ENCODE assay signal across 9 cellular contexts in genomic region chr7:92754756-92755581, GRCh38.
DNase-seq lines count a peak whose midpoint lies in the region; ATAC-seq and TF ChIP-seq lines count a peak whose summit lies in the region.
"Had no signal": no experiment of that assay in that cellular context is flagged by ENCODE, and none has a peak within 500 bp of the region (broad histone marks: within the 10 kb centered on the region; RNA-seq: fewer than 3 reads in every experiment).

No MANE protein-coding gene starts in this region.

- H3K9me2 ChIP-seq in SK-N-SH, result no peaks in the 10 kb centered on the region

- H3K27me3 ChIP-seq in SK-N-SH (ENCODE audit: insufficient read depth), result no peaks in the 10 kb centered on the region
- no peaks in the 10 kb centered on the region for H3K27me3 ChIP-seq in ovary

- no peak overlapping the region for H3K9ac ChIP-seq in SK-N-SH

- 0 out of 2 replicates have a peak, but pooled peaks have one; percentile 1 for TF ChIP-seq RAD21 in SK-N-SH (IDR thresholded peaks at IDR 0.05; ENCODE audit: low read length)

- H3K27ac ChIP-seq in HEK293 (ENCODE audit: extremely low read depth, low read depth, low read length) (no peak overlapping the region), SK-N-SH (ENCODE audit: low read depth in 2 of 2, low read length in 1 of 2) (peak overlapping the region; percentile 80 to 98), ovary (no peak overlapping the region), coronary artery (no peak overlapping the region)

- H3K79me2 ChIP-seq in SK-N-SH (ENCODE audit: insufficient read depth), result peaks cover 88% of the 10 kb centered on the region

- ATAC-seq in GM21390 (IDR thresholded peaks at IDR 0.05; ENCODE audit: unreplicated experiment), result no peak

- peaks cover 41% of the 10 kb centered on the region for H3F3A ChIP-seq in SK-N-SH (replicated peaks; ENCODE audit: insufficient read depth)

- H3K4me3 ChIP-seq in HEK293 (ENCODE audit: low read depth, low read length) (no peak overlapping the region), SK-N-SH (ENCODE audit: low read depth in 2 of 2, low read length in 1 of 2) (no peak overlapping the region), ovary (no peak overlapping the region), coronary artery (no peak overlapping the region)

- no peak for TF ChIP-seq CTCF in HEK293 (tag by site-specific recombination; IDR thresholded peaks at IDR 0.05)
- TF ChIP-seq CTCF in SK-N-SH (IDR thresholded peaks at IDR 0.05), result no peak
- TF ChIP-seq CTCF in ovary (IDR thresholded peaks at IDR 0.05), result no peak
- TF ChIP-seq CTCF in coronary artery (IDR thresholded peaks at IDR 0.05), result no peak

- no peaks in the 10 kb centered on the region for H3K9me3 ChIP-seq in HEK293 (ENCODE audit: control insufficient read depth, insufficient read depth, low read depth, low read length)
- H3K9me3 ChIP-seq in SK-N-SH, result no peaks in the 10 kb centered on the region
- no peaks in the 10 kb centered on the region for H3K9me3 ChIP-seq in ovary

- H4K20me1 ChIP-seq in SK-N-SH (ENCODE audit: insufficient read depth), result no peaks in the 10 kb centered on the region

- DNase-seq in Ammon's horn (ENCODE audit: low spot score) (peak; percentile 84), SK-N-SH (peak; percentile 45), islet precursor cell (peak; percentile 70), ovary (no peak), coronary artery (ENCODE audit: low spot score) (no peak)
- DNase-seq in stimulated activated CD4-positive, alpha-beta T cell treated with anti-CD3 and anti-CD28 coated beads, Interleukin-4, amount 100 ng/mL, for 24 hours, result no peak
- DNase-seq: activated effector memory CD4-positive, alpha-beta T cell treated with anti-CD3 and anti-CD28 coated beads, Interleukin-2, amount 50 U/mL, for 16 hours had no signal

- H3K4me1 ChIP-seq in HEK293 (ENCODE audit: control insufficient read depth, insufficient read depth, low read length) (peaks cover 13% of the 10 kb centered on the region), SK-N-SH (ENCODE audit: control insufficient read depth in 1 of 2, insufficient read depth in 2 of 2, low read depth in 1 of 2, low read length in 1 of 2) (peaks cover 31 to 34% of the 10 kb centered on the region in 2 experiments), ovary (ENCODE audit: insufficient read depth) (no peaks in the 10 kb centered on the region)

- 70% methylated on average over 11 of the region's 11 CpGs for whole genome bisulfite sequencing in SK-N-SH (ENCODE audit: low lambda C conversion rate)
- 78 to 87% (median 83%) methylated on average over 11 of the region's 11 CpGs for WGBS in ovary, 3 donors

- TF ChIP-seq POLR2A in ovary (IDR thresholded peaks at IDR 0.05), result no peak

- H3K36me3 ChIP-seq in HEK293 (ENCODE audit: control insufficient read depth in 2 of 2, insufficient read depth in 1 of 2, low read length in 2 of 2) (no peaks in the 10 kb centered on the region), SK-N-SH (replicated peaks in 1 of 2; ENCODE audit: control insufficient read depth in 1 of 2, insufficient read depth in 2 of 2, low read length in 1 of 2) (peaks cover 16 to 51% of the 10 kb centered on the region in 2 experiments), ovary (no peaks in the 10 kb centered on the region)

- CTCF ChIA-PET in HEK293 (lab: Yijun Ruan, JAX) (interaction anchor here (0.6 to 1.4 kb wide), 3 partner anchors 14 to 137 kb away, joined by 3 to 4 read pairs (median 3); no protein-coding TSS in a partner anchor), SK-N-SH (lab: Yijun Ruan, JAX) (interaction anchor here (0.6 to 2.5 kb wide), 12 partner anchors 10 to 1786 kb away, joined by 3 to 15 read pairs (median 4); no protein-coding TSS in a partner anchor)

- intact Hi-C loops in ovary (cut with DNase I), result no loop called here

- no peak overlapping the region for H2AFZ ChIP-seq in SK-N-SH (ENCODE audit: low read depth)

- H3K4me2 ChIP-seq in SK-N-SH, result no peak overlapping the region

- TF ChIP-seq EP300 in SK-N-SH (IDR thresholded peaks at IDR 0.05; ENCODE audit: borderline replicate concordance in 1 of 2, low read depth in 1 of 2, low read length in 1 of 2), result peak in 1 of 2 experiments; percentile 82; a peak in 2 of 4 replicates
- TF ChIP-seq EP300 in ovary (IDR thresholded peaks at IDR 0.05), result no peak

- POLR2A ChIA-PET in HEK293 (lab: Yijun Ruan, JAX) (no interaction called here), SK-N-SH (lab: Yijun Ruan, JAX) (no interaction called here)

TF ChIP-seq in HEK293, 187 proteins besides CTCF, POLR2A, EP300 and RAD21:
- no peak for TF ChIP-seq ZNF555 (tag by site-specific recombination; conservative IDR thresholded peaks at IDR 0.05)
- TF ChIP-seq TCF7L2 (IDR thresholded peaks at IDR 0.05; ENCODE audit: borderline replicate concordance, low read depth, low read length), result peak; percentile 50; the same call in 1 of the 2 replicates
- no peak for TF ChIP-seq ZSCAN23 (tag by site-specific recombination; IDR thresholded peaks at IDR 0.05)

TF ChIP-seq in SK-N-SH, 30 proteins besides CTCF, POLR2A, EP300 and RAD21:
- peak; percentile 78 for TF ChIP-seq GATA2 (CRISPR knock-in tag; IDR thresholded peaks at IDR 0.05)
- TF ChIP-seq SIN3A (IDR thresholded peaks at IDR 0.05; ENCODE audit: borderline replicate concordance, low read depth, low read length), result 0 out of 2 replicates have a peak, but pooled peaks have one; percentile 18
- TF ChIP-seq USF2 (IDR thresholded peaks at IDR 0.05; ENCODE audit: borderline replicate concordance, low read depth, low read length), result no peak
- TF ChIP-seq MXI1 (IDR thresholded peaks at IDR 0.05; ENCODE audit: low read depth, low read length), result 0 out of 2 replicates have a peak, but pooled peaks have one; percentile 48

Comparison
In these comparisons a context has a peak if more than half of its experiments do, and no peak if none do; other contexts are left out.
1. DNase-seq: peak in Ammon's horn (single experiment), SK-N-SH (single experiment) and islet precursor cell (single experiment); none in ovary (0 of 5), stimulated activated CD4-positive, alpha-beta T cell treated with anti-CD3 and anti-CD28 coated beads, Interleukin-4, amount 100 ng/mL, for 24 hours (single experiment) and coronary artery (single experiment).
2. H3K27ac ChIP-seq: peak in SK-N-SH (2 of 2); none in HEK293 (single experiment), ovary (0 of 2) and coronary artery (0 of 2).